In the genomic region with DNA sequence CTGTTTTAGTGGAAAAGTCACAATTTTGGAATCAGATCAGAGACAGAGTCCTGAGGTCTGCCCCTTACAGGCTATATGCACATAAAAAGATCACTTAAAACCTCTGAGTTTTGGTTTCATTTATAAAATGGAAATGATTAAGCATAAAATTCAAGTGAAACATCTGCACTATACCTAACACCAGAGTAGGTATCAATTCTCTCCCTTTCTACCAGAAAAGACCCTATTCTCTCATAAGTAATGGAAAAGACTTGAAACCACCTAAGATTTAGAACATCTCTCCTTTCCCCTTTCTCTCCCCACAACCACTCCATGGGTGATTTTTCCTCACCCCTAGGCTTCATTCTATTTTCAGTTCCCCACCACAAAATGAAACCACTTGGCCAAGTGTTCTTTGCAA, we compare ENCODE assay signal across 9 cellular contexts. TPM values are rescaled to one million over a fixed set of nuclear protein-coding genes. Genes with fewer than 3 reads are reported as not detected.
DNase-seq lines count a peak whose midpoint lies in the region; ATAC-seq lines count a peak whose summit lies in the region.
"Had no signal": no experiment of that assay in that cellular context is flagged by ENCODE, and none has a peak within 500 bp of the region (broad histone marks: within the 10 kb centered on the region; RNA-seq: fewer than 3 reads in every experiment).

No MANE protein-coding gene starts in this region.

- ATAC-seq in GM18499 (IDR thresholded peaks at IDR 0.05; ENCODE audit: insufficient read depth, unreplicated experiment) (peak; percentile 62), GM21381 (IDR thresholded peaks at IDR 0.05; ENCODE audit: unreplicated experiment) (peak; percentile 40), HG03342 (IDR thresholded peaks at IDR 0.05; ENCODE audit: unreplicated experiment) (peak; percentile 52), sciatic nerve (no peak)
- no peak for ATAC-seq in central memory CD8-positive, alpha-beta T cell (replicated peaks; ENCODE audit: extremely low read depth, poor library complexity, severe bottlenecking)

- peak overlapping the region; percentile 75 for H3K4me3 Mint-ChIP-seq in central memory CD8-positive, alpha-beta T cell

- peaks cover 6% of the 10 kb centered on the region for H3K36me3 Mint-ChIP-seq in central memory CD8-positive, alpha-beta T cell (ENCODE audit: insufficient read depth)

- peak overlapping the region; percentile 66 for H3K27ac Mint-ChIP-seq in central memory CD8-positive, alpha-beta T cell (ENCODE audit: low read depth)

- peaks cover 27% of the 10 kb centered on the region for H3K4me1 Mint-ChIP-seq in central memory CD8-positive, alpha-beta T cell

- intact Hi-C loops in sciatic nerve (cut with DNase I): no loop called here

- no peaks in the 10 kb centered on the region for H3K27me3 Mint-ChIP-seq in central memory CD8-positive, alpha-beta T cell

- no peak for DNase-seq in central memory CD8-positive, alpha-beta T cell (ENCODE audit: low spot score in 2 of 2)
- DNase-seq in HPDE6-E6E7 (ENCODE audit: extremely low spot score) (no peak), SHP77 treated with DMSO at 0.1 percent for 48 hours (lab: John Stamatoyannopoulos, UW) (no peak), sciatic nerve (ENCODE audit: low spot score) (no peak), NCI-H82 (lab: John Stamatoyannopoulos, UW) (no peak)
- DNase-seq: SIG-M5 had no signal

- no peaks in the 10 kb centered on the region for H3K9me3 Mint-ChIP-seq in central memory CD8-positive, alpha-beta T cell

RNA-seq across cellular contexts. Expression of gene LHFPL1, which starts 0.9 kb away (rescaled TPM):
- not detected for total RNA-seq in sciatic nerve

Comparison
In these comparisons a context has a peak if more than half of its experiments do, and no peak if none do; other contexts are left out.
1. ATAC-seq: peak in GM18499 (single experiment), GM21381 (single experiment) and HG03342 (single experiment); none in central memory CD8-positive, alpha-beta T cell (single experiment) and sciatic nerve (single experiment).